ENCODE assay signal across 8 cellular contexts in the genomic region with DNA sequence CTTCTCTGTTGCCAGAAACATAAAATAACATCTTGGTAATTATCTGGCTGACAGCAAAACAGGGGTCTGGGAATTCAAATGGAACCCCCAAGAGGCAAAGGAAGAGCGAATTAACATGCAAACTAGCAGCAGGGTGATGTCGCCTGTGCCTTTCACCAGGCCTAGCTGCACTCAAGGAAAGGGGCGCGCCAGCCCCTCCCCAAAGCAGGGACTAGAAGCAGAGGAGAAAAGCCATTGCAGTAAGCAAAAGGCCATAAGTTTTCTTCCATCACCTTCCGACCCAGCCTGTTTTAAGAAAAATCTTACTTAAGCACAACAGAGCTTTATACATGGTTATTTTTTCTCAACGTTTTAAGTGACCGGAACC. TPM values are rescaled to one million over a fixed set of nuclear protein-coding genes. Genes with fewer than 3 reads are reported as not detected.
DNase-seq lines count a peak whose midpoint lies in the region; ATAC-seq and TF ChIP-seq lines count a peak whose summit lies in the region.

No MANE protein-coding gene starts in this region.

- POLR2A ChIA-PET in AG04449 (lab: Yijun Ruan, JAX) = interaction anchor here (0.5 to 1.3 kb wide), 4 partner anchors 30 to 380 kb away, joined by 3 to 4 read pairs (median 3); partner anchors contain the start of gene HMGCR

- peak overlapping the region; percentile 99 for H3K4me3 Mint-ChIP-seq in activated naive CD8-positive, alpha-beta T cell
- peak overlapping the region; percentile 99 to 100 (median 100) for H3K4me3 Mint-ChIP-seq in immature natural killer cell

- peak overlapping the region; percentile 96 for H3K27ac ChIP-seq in thymus (ENCODE audit: low read depth)

- peak overlapping the region; percentile 100 for H3K4me3 ChIP-seq in AG04449 (ENCODE audit: low read depth, low read length)
- H3K4me3 ChIP-seq in thymus (ENCODE audit: low read length) = peak overlapping the region; percentile 74

- H3K9me3 Mint-ChIP-seq in activated naive CD8-positive, alpha-beta T cell (ENCODE audit: low read depth) = no peaks in the 10 kb centered on the region
- H3K9me3 Mint-ChIP-seq in immature natural killer cell = no peaks in the 10 kb centered on the region

- peaks cover 12% of the 10 kb centered on the region for H3K36me3 Mint-ChIP-seq in activated naive CD8-positive, alpha-beta T cell
- peaks cover 0 to 13% (median 0%) of the 10 kb centered on the region in 3 donors for H3K36me3 Mint-ChIP-seq in immature natural killer cell

- DNase-seq in AG04449 (ENCODE audit: low read depth, low spot score) = no peak
- DNase-seq in immature natural killer cell = peak in 1 of 3 donors; percentile 5
- DNase-seq in RPMI8226 = no peak

- H3K27me3 Mint-ChIP-seq in activated naive CD8-positive, alpha-beta T cell = no peaks in the 10 kb centered on the region
- H3K27me3 Mint-ChIP-seq in immature natural killer cell (ENCODE audit: low read depth in 3 of 3) = peaks cover 4 to 11% (median 7%) of the 10 kb centered on the region in 3 donors

- H3K27ac Mint-ChIP-seq in activated naive CD8-positive, alpha-beta T cell = peak overlapping the region; percentile 99
- H3K27ac Mint-ChIP-seq in immature natural killer cell = peak overlapping the region; percentile 91 to 99 (median 98)

- peaks cover 14% of the 10 kb centered on the region for H3K4me1 ChIP-seq in thymus (ENCODE audit: control insufficient read depth, insufficient read depth, low read length)

- peaks cover 47% of the 10 kb centered on the region for H3K4me1 Mint-ChIP-seq in activated naive CD8-positive, alpha-beta T cell (ENCODE audit: low read depth)
- H3K4me1 Mint-ChIP-seq in immature natural killer cell = peaks cover 31 to 56% of the 10 kb centered on the region in 2 donors

- H3K9me3 ChIP-seq in thymus (ENCODE audit: control insufficient read depth) = peaks cover 1% of the 10 kb centered on the region

- CTCF ChIA-PET in AG04449 (lab: Yijun Ruan, JAX) = interaction anchor here (0.8 kb wide), 1 partner anchor 24 kb away, joined by 3 read pairs; no protein-coding TSS in a partner anchor

- H3K27me3 ChIP-seq in thymus (ENCODE audit: control insufficient read depth, insufficient read depth) = no peaks in the 10 kb centered on the region

- no peak for TF ChIP-seq CTCF in AG04449 (IDR thresholded peaks at IDR 0.05; ENCODE audit: insufficient read depth, low read length, missing control alignments)

- peak; percentile 21 for ATAC-seq in GM18909 (IDR thresholded peaks at IDR 0.05; ENCODE audit: poor library complexity, unreplicated experiment)
- peak; percentile 21 for ATAC-seq in HG03135 (IDR thresholded peaks at IDR 0.05; ENCODE audit: unreplicated experiment)
- no peak for ATAC-seq in HG03469 (IDR thresholded peaks at IDR 0.05; ENCODE audit: unreplicated experiment)

- WGBS in thymus = 2% methylated on average over 7 of the region's 7 CpGs

- peaks cover 4% of the 10 kb centered on the region for H3K36me3 ChIP-seq in thymus (ENCODE audit: control insufficient read depth, insufficient read depth)

RNA-seq across cellular contexts. Expression of gene POC5, which starts 0.5 kb away (rescaled TPM):
- 10 to 100 TPM in 2 of 3 donors, 1 to 10 TPM in 1; 9.5 to 19.4 (median 16.0) TPM for polyA plus RNA-seq in immature natural killer cell
- polyA plus RNA-seq in thymus = 18.9 TPM
